ENCODE assay signal across 8 cellular contexts in the genomic region with DNA sequence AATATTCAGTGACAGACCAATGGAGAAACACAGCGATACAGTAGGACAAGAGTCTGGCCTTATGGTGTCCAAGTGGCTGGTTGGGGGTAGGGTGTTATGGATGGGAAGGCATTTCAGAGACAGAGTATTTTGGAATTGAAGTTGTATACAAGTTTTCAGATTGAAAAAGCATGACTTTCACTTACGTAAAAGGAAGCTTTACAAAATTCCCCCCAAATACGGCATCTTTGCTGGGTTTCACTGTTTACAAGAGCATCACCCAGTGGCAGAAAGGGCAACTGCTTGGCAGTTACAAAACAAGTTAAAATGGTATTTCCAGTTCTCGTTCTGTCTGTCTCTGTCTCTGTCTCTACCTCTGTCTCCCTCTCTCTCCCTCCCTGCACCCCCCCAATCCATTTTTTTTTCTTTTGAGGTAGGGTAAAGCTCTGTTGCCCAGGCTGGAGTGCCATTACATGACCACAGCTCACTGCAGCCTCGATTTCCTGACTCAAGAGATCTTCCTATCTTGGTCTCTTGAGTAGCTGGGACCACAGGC.
A peak's percentile ranks its signal among the peaks of the same experiment; 100 is the strongest.
DNase-seq lines count a peak whose midpoint lies in the region; ATAC-seq and TF ChIP-seq lines count a peak whose summit lies in the region.

No MANE protein-coding gene starts in this region.

- H3K4me1 Mint-ChIP-seq in CD14-positive monocyte (no peaks in the 10 kb centered on the region), chondrocyte (ENCODE audit: low read depth) (no peaks in the 10 kb centered on the region)
- peaks cover 0 to 53% (median 0%) of the 10 kb centered on the region in 7 donors for H3K4me1 Mint-ChIP-seq in naive thymus-derived CD4-positive, alpha-beta T cell

- H4K20me1 ChIP-seq in OCI-LY1 (ENCODE audit: insufficient read depth, low read length): no peaks in the 10 kb centered on the region
- H4K20me1 ChIP-seq in osteoblast (ENCODE audit: insufficient read depth, low read length): no peaks in the 10 kb centered on the region

- H3K4me2 ChIP-seq in OCI-LY1 (ENCODE audit: low read length) (no peak overlapping the region), osteoblast (ENCODE audit: insufficient read depth, low read length) (peak overlapping the region; percentile 52)

- H3K4me3 ChIP-seq in OCI-LY1 (ENCODE audit: low read depth, low read length, poor library complexity, severe bottlenecking) (no peak overlapping the region), osteoblast (ENCODE audit: insufficient read depth, low read length) (peak overlapping the region; percentile 6)
- H3K4me3 ChIP-seq in naive thymus-derived CD4-positive, alpha-beta T cell (ENCODE audit: low read length): no peak overlapping the region

- no peaks in the 10 kb centered on the region for H3K36me3 ChIP-seq in OCI-LY1 (ENCODE audit: insufficient read depth, low read length)
- no peaks in the 10 kb centered on the region for H3K36me3 ChIP-seq in osteoblast (ENCODE audit: insufficient read depth, low read length)
- no peaks in the 10 kb centered on the region for H3K36me3 ChIP-seq in naive thymus-derived CD4-positive, alpha-beta T cell (ENCODE audit: control insufficient read depth in 2 of 3, insufficient read depth in 3 of 3, low read length in 3 of 3)

- intact Hi-C loops in CD14-positive monocyte (cut with micrococcal nuclease): no loop called here
- intact Hi-C loops in naive thymus-derived CD4-positive, alpha-beta T cell (cut with micrococcal nuclease): loop anchor here in 1 of 2 donors (5.0 to 10.0 kb wide), 5 partner anchors 90 to 477 kb away; a partner anchor contains a TSS

- H2AFZ ChIP-seq in OCI-LY1 (ENCODE audit: low read length) (no peak overlapping the region), osteoblast (ENCODE audit: low read length) (peak overlapping the region; percentile 55)

- peaks cover 0 to 1% (median 0%) of the 10 kb centered on the region in 7 donors for H3K9me3 Mint-ChIP-seq in CD14-positive monocyte
- no peaks in the 10 kb centered on the region for H3K9me3 Mint-ChIP-seq in chondrocyte (ENCODE audit: low read depth)
- no peaks in the 10 kb centered on the region for H3K9me3 Mint-ChIP-seq in naive thymus-derived CD4-positive, alpha-beta T cell

- H3K79me2 ChIP-seq in OCI-LY1 (ENCODE audit: insufficient read depth, low read length) (no peaks in the 10 kb centered on the region), osteoblast (ENCODE audit: insufficient read depth, low read length) (no peaks in the 10 kb centered on the region)

- H3K27me3 ChIP-seq in OCI-LY1 (ENCODE audit: insufficient read depth, low read length) (no peaks in the 10 kb centered on the region), osteoblast (ENCODE audit: insufficient read depth, low read length) (no peaks in the 10 kb centered on the region)
- H3K27me3 ChIP-seq in naive thymus-derived CD4-positive, alpha-beta T cell (ENCODE audit: control insufficient read depth in 2 of 2, insufficient read depth in 2 of 2, low read length in 2 of 2): no peaks in the 10 kb centered on the region

- no peak overlapping the region for H3K27ac ChIP-seq in OCI-LY1 (ENCODE audit: low read depth, low read length, poor library complexity, severe bottlenecking)
- no peak overlapping the region for H3K27ac ChIP-seq in osteoblast (ENCODE audit: low read depth, low read length)
- H3K27ac ChIP-seq in naive thymus-derived CD4-positive, alpha-beta T cell (ENCODE audit: low read depth, low read length): no peak overlapping the region

- H3K27ac Mint-ChIP-seq in CD14-positive monocyte (no peak overlapping the region), chondrocyte (ENCODE audit: unreplicated experiment) (no peak overlapping the region)
- peak overlapping the region in 1 of 9 donors; percentile 81 for H3K27ac Mint-ChIP-seq in naive thymus-derived CD4-positive, alpha-beta T cell

- H3K36me3 Mint-ChIP-seq in CD14-positive monocyte: no peaks in the 10 kb centered on the region
- peaks cover 22% of the 10 kb centered on the region for H3K36me3 Mint-ChIP-seq in chondrocyte (ENCODE audit: low read depth)
- H3K36me3 Mint-ChIP-seq in naive thymus-derived CD4-positive, alpha-beta T cell: no peaks in the 10 kb centered on the region

- H3K4me1 ChIP-seq in OCI-LY1 (ENCODE audit: insufficient read depth, low read length, severe bottlenecking) (no peaks in the 10 kb centered on the region), osteoblast (ENCODE audit: insufficient read depth, low read length) (no peaks in the 10 kb centered on the region)
- no peaks in the 10 kb centered on the region for H3K4me1 ChIP-seq in naive thymus-derived CD4-positive, alpha-beta T cell (ENCODE audit: control insufficient read depth in 2 of 2, insufficient read depth in 2 of 2, low read length in 2 of 2)

- no peak overlapping the region for H3K4me3 Mint-ChIP-seq in CD14-positive monocyte
- no peak overlapping the region for H3K4me3 Mint-ChIP-seq in chondrocyte (ENCODE audit: unreplicated experiment)
- peak overlapping the region in 1 of 10 donors; percentile 48 for H3K4me3 Mint-ChIP-seq in naive thymus-derived CD4-positive, alpha-beta T cell

- H3K27me3 Mint-ChIP-seq in CD14-positive monocyte (ENCODE audit: low read depth in 3 of 3) (peaks cover 17 to 35% (median 28%) of the 10 kb centered on the region in 3 donors), chondrocyte (ENCODE audit: low read depth) (no peaks in the 10 kb centered on the region)
- peaks cover 0 to 21% (median 17%) of the 10 kb centered on the region in 5 donors for H3K27me3 Mint-ChIP-seq in naive thymus-derived CD4-positive, alpha-beta T cell

- H3K9me3 ChIP-seq in OCI-LY1 (ENCODE audit: low read length) (no peaks in the 10 kb centered on the region), osteoblast (ENCODE audit: low read depth, low read length) (no peaks in the 10 kb centered on the region)
- H3K9me3 ChIP-seq in naive thymus-derived CD4-positive, alpha-beta T cell (ENCODE audit: control insufficient read depth in 2 of 3, low read length in 3 of 3): no peaks in the 10 kb centered on the region

- ATAC-seq in GM18858 (IDR thresholded peaks at IDR 0.05; ENCODE audit: unreplicated experiment) (peak; percentile 51), HG03039 (IDR thresholded peaks at IDR 0.05; ENCODE audit: unreplicated experiment) (peak; percentile 30)
- no peak for ATAC-seq in naive thymus-derived CD4-positive, alpha-beta T cell

- H3F3A ChIP-seq in OCI-LY1 (ENCODE audit: insufficient read depth, low read length): no peaks in the 10 kb centered on the region

- no peaks in the 10 kb centered on the region for H3K9me2 ChIP-seq in OCI-LY1 (ENCODE audit: low read depth, low read length)

- DNase-seq in CD14-positive monocyte (ENCODE audit: low spot score): no peak
- DNase-seq in chondrocyte (ENCODE audit: low spot score): no peak
- peak; percentile 86 for DNase-seq in osteoblast (ENCODE audit: insufficient read length, low spot score, missing footprints)
- no peak for DNase-seq in naive thymus-derived CD4-positive, alpha-beta T cell
- DNase-seq in activated effector memory CD4-positive, alpha-beta T cell treated with anti-CD3 and anti-CD28 coated beads, Interleukin-2, amount 50 U/mL, for 16 hours: no peak

- POLR2A ChIA-PET in naive thymus-derived CD4-positive, alpha-beta T cell (lab: Charles Lee): no interaction called here

- TF ChIP-seq CTCF in CD14-positive monocyte (IDR thresholded peaks at IDR 0.05) (peak; percentile 38), OCI-LY1 (IDR thresholded peaks at IDR 0.05; ENCODE audit: low read length) (peak; percentile 74), chondrocyte (IDR thresholded peaks at IDR 0.05) (peak; percentile 80), osteoblast (IDR thresholded peaks at IDR 0.05; ENCODE audit: extremely low read depth, low read depth, low read length) (peak; percentile 92)

- CTCF ChIA-PET in naive thymus-derived CD4-positive, alpha-beta T cell (lab: Charles Lee): no interaction called here

- no peak overlapping the region for H3K9ac ChIP-seq in OCI-LY1 (ENCODE audit: low read length)

Comparison
In these comparisons a context has a peak if more than half of its experiments do, and no peak if none do; other contexts are left out.
1. CTCF ChIP-seq: peak in every context shown above with its lines; median percentile 92 in osteoblast; 80 in chondrocyte; 74 in OCI-LY1; 38 in CD14-positive monocyte.